21 cellular contexts compared by ENCODE assay signal in genomic region chr14:101939771-101940170, GRCh38. TPM values are rescaled to one million over a fixed set of nuclear protein-coding genes. Genes with fewer than 3 reads are reported as not detected.
DNase-seq lines count a peak whose midpoint lies in the region; ATAC-seq, FAIRE-seq and TF ChIP-seq lines count a peak whose summit lies in the region.
"Had no signal": no experiment of that assay in that cellular context is flagged by ENCODE, and none has a peak within 500 bp of the region (broad histone marks: within the 10 kb centered on the region; RNA-seq: fewer than 3 reads in every experiment).

No MANE protein-coding gene starts in this region.

- FAIRE-seq in frontal cortex (lab: Jason Lieb, UNC) = no peak
- FAIRE-seq: A204.1, GM12892, H54 had no signal

- no peak overlapping the region for H3K23ac ChIP-seq in trophoblast cell (ENCODE audit: low read length)

- no peaks in the 10 kb centered on the region for H3K27me3 ChIP-seq in trophoblast cell (ENCODE audit: insufficient read depth, low read length)
- no peaks in the 10 kb centered on the region for H3K27me3 ChIP-seq in upper lobe of right lung
- H3K27me3 ChIP-seq: BE2C had no signal

- DNase-seq in EH (ENCODE audit: low read depth) (peak; percentile 14), chondrocyte (ENCODE audit: low spot score) (peak; percentile 21), trophoblast cell (peak; percentile 94 to 96), upper lobe of right lung (peak; percentile 11), DMS114 treated with DMSO at 0.1 percent for 48 hours (lab: John Stamatoyannopoulos, UW; ENCODE audit: unreplicated experiment) (no peak), NCI-H187 (lab: John Stamatoyannopoulos, UW) (no peak), frontal cortex (ENCODE audit: low spot score in 2 of 2) (no peak)
- DNase-seq: ACHN; BE2C; C1 segment of cervical spinal cord; CD4-positive, CD25-positive, alpha-beta regulatory T cell; COR-L47; DMS 273 treated with DMSO at 0.1 percent for 48 hours; GDM1; HCEC 1CT had no signal

- no peak overlapping the region for H3K14ac ChIP-seq in trophoblast cell (ENCODE audit: low read length)

- H3K79me1 ChIP-seq in trophoblast cell (ENCODE audit: low read length) = no peaks in the 10 kb centered on the region

- no peak overlapping the region for H3K4me2 ChIP-seq in trophoblast cell (ENCODE audit: low read length)
- H3K4me2 ChIP-seq: GM23338 had no signal

- no CpG with 5 or more reads among the region's 4 CpGs for WGBS in trophoblast cell (ENCODE audit: extremely low coverage, insufficient coverage, insufficient read length)

- no peak overlapping the region for H4K8ac ChIP-seq in trophoblast cell (ENCODE audit: low read depth, low read length)

- H3K27ac Mint-ChIP-seq in chondrocyte (ENCODE audit: unreplicated experiment) = no peak overlapping the region
- H3K27ac Mint-ChIP-seq: CD4-positive, CD25-positive, alpha-beta regulatory T cell; GM23338 had no signal

- no peak overlapping the region for H3K4me3 Mint-ChIP-seq in chondrocyte (ENCODE audit: unreplicated experiment)
- H3K4me3 Mint-ChIP-seq: CD4-positive, CD25-positive, alpha-beta regulatory T cell; CD8-positive, alpha-beta memory T cell; GM23338 had no signal

- no peak overlapping the region for H2AFZ ChIP-seq in trophoblast cell (ENCODE audit: insufficient read depth, low read length, poor library complexity)
- H2AFZ ChIP-seq: GM23338 had no signal

- H3K27ac ChIP-seq in trophoblast cell (ENCODE audit: low read depth, low read length) (no peak overlapping the region), upper lobe of right lung (no peak overlapping the region)
- H3K27ac ChIP-seq: HL-60 had no signal

- no peak overlapping the region for H2BK12ac ChIP-seq in trophoblast cell (ENCODE audit: low read length)

- no peak overlapping the region for H4K91ac ChIP-seq in trophoblast cell (ENCODE audit: low read depth, low read length)

- H3K4ac ChIP-seq in trophoblast cell (ENCODE audit: low read depth, low read length) = no peak overlapping the region

- ATAC-seq in upper lobe of right lung = no peak
- ATAC-seq: GM23338 had no signal

- no peaks in the 10 kb centered on the region for H3K9me3 Mint-ChIP-seq in chondrocyte (ENCODE audit: low read depth)
- H3K9me3 Mint-ChIP-seq: CD8-positive, alpha-beta memory T cell had no signal

- no peak overlapping the region for H3K9ac ChIP-seq in trophoblast cell (ENCODE audit: low read length)

- H3K4me1 Mint-ChIP-seq in chondrocyte (ENCODE audit: low read depth) = no peaks in the 10 kb centered on the region
- H3K4me1 Mint-ChIP-seq: GM23338 had no signal

- H3K36me3 Mint-ChIP-seq in chondrocyte (ENCODE audit: low read depth) = no peaks in the 10 kb centered on the region
- H3K36me3 Mint-ChIP-seq: CD4-positive, CD25-positive, alpha-beta regulatory T cell; CD8-positive, alpha-beta memory T cell had no signal

- H3K79me2 ChIP-seq in trophoblast cell (ENCODE audit: control insufficient read depth, insufficient read depth, low read length, poor library complexity) = no peaks in the 10 kb centered on the region

- TF ChIP-seq CTCF in chondrocyte (IDR thresholded peaks at IDR 0.05) (no peak), upper lobe of right lung (IDR thresholded peaks at IDR 0.05) (no peak)

- H2BK120ac ChIP-seq in trophoblast cell (ENCODE audit: insufficient read depth, low read length, poor library complexity) = no peak overlapping the region

- H2AK5ac ChIP-seq in trophoblast cell (ENCODE audit: low read length) = no peak overlapping the region

- H3K18ac ChIP-seq in trophoblast cell (ENCODE audit: low read length) = no peak overlapping the region

- intact Hi-C loops in upper lobe of right lung (cut with DNase I) = no loop called here

- H3K4me1 ChIP-seq in trophoblast cell (ENCODE audit: control insufficient read depth in 1 of 2, insufficient read depth in 2 of 2, low read length in 2 of 2) (no peaks in the 10 kb centered on the region), upper lobe of right lung (no peaks in the 10 kb centered on the region)
- H3K4me1 ChIP-seq: BE2C had no signal

- peaks cover 7% of the 10 kb centered on the region for H3K9me3 ChIP-seq in trophoblast cell (ENCODE audit: insufficient read depth, low read depth, low read length)
- H3K9me3 ChIP-seq in upper lobe of right lung = no peaks in the 10 kb centered on the region
- H3K9me3 ChIP-seq: BE2C had no signal

- H3K4me3 ChIP-seq in trophoblast cell (ENCODE audit: low read depth, low read length) = no peak overlapping the region
- H3K4me3 ChIP-seq in upper lobe of right lung = no peak overlapping the region
- H3K4me3 ChIP-seq: GM23338 had no signal

- H2BK5ac ChIP-seq in trophoblast cell (ENCODE audit: low read depth, low read length, poor library complexity) = no peak overlapping the region

- H3K27me3 Mint-ChIP-seq in chondrocyte (ENCODE audit: low read depth) = peaks cover 15% of the 10 kb centered on the region

- H4K12ac ChIP-seq in trophoblast cell (ENCODE audit: low read depth, low read length) = no peak overlapping the region

- H3K36me3 ChIP-seq in trophoblast cell (ENCODE audit: control insufficient read depth in 1 of 2, insufficient read depth in 2 of 2, low read length in 2 of 2) (no peaks in the 10 kb centered on the region), upper lobe of right lung (no peaks in the 10 kb centered on the region)
- H3K36me3 ChIP-seq: BE2C had no signal

RNA-seq across cellular contexts. Expression of gene DYNC1H1, which starts 24.6 kb away (rescaled TPM):
- total RNA-seq in chondrocyte (718 to 842 TPM (median 735 TPM) in 3 replicates), upper lobe of right lung (432 TPM), frontal cortex (565 TPM)
- polyA plus RNA-seq in trophoblast cell (2013) = 105 and 109 TPM in 2 replicates

Comparison
In these comparisons a context has a peak if more than half of its experiments do, and no peak if none do; other contexts are left out.
1. DNase-seq: peak in EH (single experiment), chondrocyte (single experiment), trophoblast cell (2 of 2) and upper lobe of right lung (single experiment); none in DMS114 treated with DMSO at 0.1 percent for 48 hours (single experiment), NCI-H187 (0 of 2) and frontal cortex (0 of 2).